Comparison of ENCODE assay signal across 12 cellular contexts in the genomic region with DNA sequence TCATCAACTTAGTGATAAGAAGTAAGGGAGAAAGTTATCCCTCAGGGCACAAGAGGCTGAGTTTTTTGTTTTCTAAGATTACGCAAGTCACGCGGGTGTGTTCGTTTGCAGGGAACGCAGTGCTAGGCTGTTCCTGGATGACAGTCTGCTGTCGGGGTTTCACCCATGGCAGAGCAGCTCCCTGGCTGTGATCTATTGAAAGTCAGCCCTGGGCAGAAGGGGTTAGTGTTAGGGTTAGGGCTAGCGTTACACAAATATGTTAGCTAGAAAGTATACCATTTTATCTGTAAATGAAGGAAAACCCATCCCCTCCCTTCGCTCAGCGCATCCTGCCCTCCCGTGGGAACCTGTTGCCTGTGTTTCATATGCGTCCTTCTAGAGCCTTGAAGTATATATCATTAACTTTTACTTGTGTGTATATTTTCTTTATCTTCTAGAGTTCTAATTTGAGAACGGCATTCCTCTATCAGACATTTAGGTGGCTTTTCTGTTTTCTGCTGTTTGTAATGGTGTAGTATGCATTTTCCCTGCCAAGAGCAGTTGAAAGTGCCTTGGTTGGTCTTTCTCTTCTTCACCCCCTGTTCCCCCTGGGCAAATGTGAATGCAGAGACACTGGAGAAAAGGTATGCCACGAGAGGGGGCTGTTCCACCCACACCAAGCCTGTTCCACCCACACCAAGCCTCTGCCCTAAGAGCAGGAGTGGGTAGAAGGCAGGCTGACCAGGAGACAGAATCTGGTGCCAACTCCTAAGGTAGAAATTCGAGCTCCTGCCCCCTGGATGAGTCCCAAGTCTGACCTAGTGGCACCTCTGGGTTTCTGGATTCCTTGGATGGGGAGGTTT. TPM values are rescaled to one million over a fixed set of nuclear protein-coding genes. Genes with fewer than 3 reads are reported as not detected.
DNase-seq lines count a peak whose midpoint lies in the region; ATAC-seq and TF ChIP-seq lines count a peak whose summit lies in the region.
"Had no signal": no experiment of that assay in that cellular context is flagged by ENCODE, and none has a peak within 500 bp of the region (broad histone marks: within the 10 kb centered on the region; RNA-seq: fewer than 3 reads in every experiment).

No MANE protein-coding gene starts in this region.

- POLR2A ChIA-PET in CD4-positive, alpha-beta memory T cell (lab: Charles Lee; ENCODE audit: partially characterized antibody), result no interaction called here

- H3K9me3 Mint-ChIP-seq in natural killer cell, result no peaks in the 10 kb centered on the region
- H3K9me3 Mint-ChIP-seq in natural killer cell treated with Interleukin-12 subunit alpha and Interleukin-12 subunit beta and Interleukin-15 and Interleukin-18, amount 100 ng/mL, for 72 hours, result no peaks in the 10 kb centered on the region
- H3K9me3 Mint-ChIP-seq in CD14-positive monocyte, result no peaks in the 10 kb centered on the region
- no peaks in the 10 kb centered on the region for H3K9me3 Mint-ChIP-seq in CD4-positive, alpha-beta memory T cell
- H3K9me3 Mint-ChIP-seq: activated T-cell treated with anti-CD3 and anti-CD28 coated beads, Interleukin-2, amount 50 U/mL, for 4 hours; T-helper 1 cell treated with Interleukin-12 subunit alpha and Interleukin-12 subunit beta and Interleukin-4 antibody, amounts not matched to agents 30 μg/mL and 1 μg/mL, for 36 hours had no signal

- H3K27me3 Mint-ChIP-seq in natural killer cell (ENCODE audit: low read depth in 2 of 2) (peaks cover 0 to 2% of the 10 kb centered on the region in 2 donors), CD14-positive monocyte (ENCODE audit: low read depth in 3 of 3) (peaks cover 2 to 4% (median 4%) of the 10 kb centered on the region in 3 donors)
- H3K27me3 Mint-ChIP-seq in natural killer cell treated with Interleukin-12 subunit alpha and Interleukin-12 subunit beta and Interleukin-15 and Interleukin-18, amount 100 ng/mL, for 72 hours, result no peaks in the 10 kb centered on the region
- H3K27me3 Mint-ChIP-seq in CD4-positive, alpha-beta memory T cell, result no peaks in the 10 kb centered on the region

- no peak overlapping the region for H3K27ac Mint-ChIP-seq in natural killer cell
- H3K27ac Mint-ChIP-seq in natural killer cell treated with Interleukin-12 subunit alpha and Interleukin-12 subunit beta and Interleukin-15 and Interleukin-18, amount 100 ng/mL, for 72 hours, result no peak overlapping the region
- H3K27ac Mint-ChIP-seq in CD14-positive monocyte, result no peak overlapping the region
- H3K27ac Mint-ChIP-seq in CD4-positive, alpha-beta memory T cell, result no peak overlapping the region
- H3K27ac Mint-ChIP-seq: T-helper 1 cell treated with Interleukin-12 subunit alpha and Interleukin-12 subunit beta and Interleukin-4 antibody, amounts not matched to agents 30 μg/mL and 1 μg/mL, for 36 hours had no signal

- in situ Hi-C loops in SK-MEL-5 (cut with HindIII; ENCODE audit: low pct_unique_long_range_greater_than_20kb, low sequenced_read_pairs), result no loop called here

- DNase-seq in natural killer cell (no peak), SK-MEL-5 (ENCODE audit: low read depth, low spot score) (peak; percentile 58), foreskin keratinocyte (peak in 1 of 2 donors; percentile 2), SHP77 treated with DMSO at 0.1 percent for 48 hours (lab: John Stamatoyannopoulos, UW) (no peak), CD14-positive monocyte (ENCODE audit: low spot score) (no peak), GM19240 (ENCODE audit: insufficient read length, low spot score) (no peak)
- DNase-seq in natural killer cell treated with Interleukin-12 subunit alpha and Interleukin-12 subunit beta and Interleukin-15 and Interleukin-18, amount 100 ng/mL, for 72 hours (ENCODE audit: low spot score), result no peak
- no peak for DNase-seq in CD4-positive, alpha-beta memory T cell
- DNase-seq: activated T-cell treated with anti-CD3 and anti-CD28 coated beads, Interleukin-2, amount 50 U/mL, for 4 hours; dorsolateral prefrontal cortex; ovary had no signal

- CTCF ChIA-PET in CD4-positive, alpha-beta memory T cell (lab: Charles Lee; ENCODE audit: partially characterized antibody), result interaction anchor here (3.4 kb wide), 1 partner anchor 207 kb away, joined by 13 read pairs; no protein-coding TSS in a partner anchor

- no peaks in the 10 kb centered on the region for H3K27me3 ChIP-seq in foreskin keratinocyte
- no peaks in the 10 kb centered on the region for H3K27me3 ChIP-seq in CD4-positive, alpha-beta memory T cell (ENCODE audit: insufficient read depth, low read length)
- H3K27me3 ChIP-seq: dorsolateral prefrontal cortex, ovary had no signal

- no peak overlapping the region for H3K27ac ChIP-seq in foreskin keratinocyte
- H3K27ac ChIP-seq in CD4-positive, alpha-beta memory T cell (ENCODE audit: low read depth, low read length), result no peak overlapping the region
- H3K27ac ChIP-seq: ovary had no signal

- H3K4me1 ChIP-seq in foreskin keratinocyte, result no peaks in the 10 kb centered on the region
- no peaks in the 10 kb centered on the region for H3K4me1 ChIP-seq in CD4-positive, alpha-beta memory T cell (ENCODE audit: insufficient read depth, low read length)

- no peak for TF ChIP-seq CTCF in natural killer cell (IDR thresholded peaks at IDR 0.05)
- TF ChIP-seq CTCF in foreskin keratinocyte (conservative IDR thresholded peaks at IDR 0.05), result peak; percentile 41
- TF ChIP-seq CTCF in CD14-positive monocyte (IDR thresholded peaks at IDR 0.05), result no peak

- no peaks in the 10 kb centered on the region for H3K36me3 ChIP-seq in CD4-positive, alpha-beta memory T cell (ENCODE audit: insufficient read depth, low read length)
- H3K36me3 ChIP-seq: ovary had no signal

- ATAC-seq in natural killer cell (peak in 2 of 3 donors; percentile 52 to 53), foreskin keratinocyte (peak; percentile 18)
- no peak for ATAC-seq in natural killer cell treated with Interleukin-12 subunit alpha and Interleukin-12 subunit beta and Interleukin-15 and Interleukin-18, amount 100 ng/mL, for 72 hours
- ATAC-seq: activated T-cell treated with anti-CD3 and anti-CD28 coated beads, Interleukin-2, amount 50 U/mL, for 4 hours had no signal

- intact Hi-C loops in natural killer cell (cut with micrococcal nuclease) (loop anchor here (5.0 kb wide), 1 partner anchor 167 kb away; no protein-coding TSS in a partner anchor), CD14-positive monocyte (cut with micrococcal nuclease) (no loop called here)
- intact Hi-C loops in CD4-positive, alpha-beta memory T cell (cut with micrococcal nuclease), result loop anchor here (5.0 kb wide), 1 partner anchor 207 kb away; no protein-coding TSS in a partner anchor

- no peak overlapping the region for H3K4me3 ChIP-seq in CD4-positive, alpha-beta memory T cell (ENCODE audit: low read length in 2 of 2)
- H3K4me3 ChIP-seq: dorsolateral prefrontal cortex, ovary had no signal

- H3K9me3 ChIP-seq in CD4-positive, alpha-beta memory T cell (ENCODE audit: control insufficient read depth in 1 of 2, low read length in 2 of 2), result no peaks in the 10 kb centered on the region
- H3K9me3 ChIP-seq: ovary had no signal

- H3K4me1 Mint-ChIP-seq in natural killer cell (peaks cover 0 to 8% of the 10 kb centered on the region in 2 donors), CD14-positive monocyte (peaks cover 31% of the 10 kb centered on the region)
- H3K4me1 Mint-ChIP-seq in natural killer cell treated with Interleukin-12 subunit alpha and Interleukin-12 subunit beta and Interleukin-15 and Interleukin-18, amount 100 ng/mL, for 72 hours (ENCODE audit: low read depth in 2 of 2), result peaks cover 0 to 4% of the 10 kb centered on the region in 2 donors
- H3K4me1 Mint-ChIP-seq in CD4-positive, alpha-beta memory T cell, result no peaks in the 10 kb centered on the region

- H3K4me3 Mint-ChIP-seq in natural killer cell, result no peak overlapping the region
- H3K4me3 Mint-ChIP-seq in natural killer cell treated with Interleukin-12 subunit alpha and Interleukin-12 subunit beta and Interleukin-15 and Interleukin-18, amount 100 ng/mL, for 72 hours, result no peak overlapping the region
- H3K4me3 Mint-ChIP-seq in CD14-positive monocyte, result no peak overlapping the region
- no peak overlapping the region for H3K4me3 Mint-ChIP-seq in CD4-positive, alpha-beta memory T cell
- H3K4me3 Mint-ChIP-seq: activated T-cell treated with anti-CD3 and anti-CD28 coated beads, Interleukin-2, amount 50 U/mL, for 4 hours; T-helper 1 cell treated with Interleukin-12 subunit alpha and Interleukin-12 subunit beta and Interleukin-4 antibody, amounts not matched to agents 30 μg/mL and 1 μg/mL, for 36 hours had no signal

- H3K36me3 Mint-ChIP-seq in natural killer cell, result no peaks in the 10 kb centered on the region
- H3K36me3 Mint-ChIP-seq in natural killer cell treated with Interleukin-12 subunit alpha and Interleukin-12 subunit beta and Interleukin-15 and Interleukin-18, amount 100 ng/mL, for 72 hours, result no peaks in the 10 kb centered on the region
- H3K36me3 Mint-ChIP-seq in CD14-positive monocyte, result no peaks in the 10 kb centered on the region
- no peaks in the 10 kb centered on the region for H3K36me3 Mint-ChIP-seq in CD4-positive, alpha-beta memory T cell

RNA-seq across cellular contexts. Expression of gene ARMC9, which starts 47.0 kb away (rescaled TPM):
- total RNA-seq in natural killer cell (1 to 10 TPM; 1.2 to 2.3 (median 2.0) TPM), foreskin keratinocyte (13.4 and 15.4 TPM in 2 replicates)
- 1 to 10 TPM; 2.5 to 4.8 TPM for total RNA-seq in natural killer cell treated with Interleukin-12 subunit alpha and Interleukin-12 subunit beta and Interleukin-15 and Interleukin-18, amount 100 ng/mL, for 72 hours
- 22.8 and 23.0 TPM in 2 replicates for total RNA-seq in SK-MEL-5 (2014; rRNA removed; shearing (Covaris generic))
- 23.0 and 24.1 TPM in 2 replicates for polyA plus RNA-seq in SK-MEL-5 (2015; cell fraction: cytosol; rRNA removed)
- polyA plus RNA-seq in SK-MEL-5 (2015; cell fraction: nucleus; rRNA removed), result 31.2 and 56.4 TPM in 2 replicates
- polyA plus RNA-seq in foreskin keratinocyte (9.1 and 11.0 TPM in 2 replicates), CD14-positive monocyte (under 1 TPM in 1 of 2 donors, not detected in 1; 0.27 TPM)
- total RNA-seq in CD4-positive, alpha-beta memory T cell, result 1 to 10 TPM; 1.1 to 1.4 TPM
- polyA plus RNA-seq in CD4-positive, alpha-beta memory T cell, result under 1 TPM in 1 of 2 donors, not detected in 1; 0.50 TPM

Comparison
In these comparisons a context has a peak if more than half of its experiments do, and no peak if none do; other contexts are left out.
1. ATAC-seq: peak in natural killer cell (2 of 3) and foreskin keratinocyte (single experiment); none in natural killer cell treated with Interleukin-12 subunit alpha and Interleukin-12 subunit beta and Interleukin-15 and Interleukin-18, amount 100 ng/mL, for 72 hours (0 of 2).
2. intact Hi-C loops: an anchor here in natural killer cell (5.0 kb wide) and CD4-positive, alpha-beta memory T cell (5.0 kb wide); none called in CD14-positive monocyte.